ENCODE assay signal across 8 cellular contexts in genomic region chr17:38967290-38967738, GRCh38. TPM values are rescaled to one million over a fixed set of nuclear protein-coding genes. Genes with fewer than 3 reads are reported as not detected.
DNase-seq lines count a peak whose midpoint lies in the region; ATAC-seq and TF ChIP-seq lines count a peak whose summit lies in the region.

Gene FBXO47, minus strand, starts transcription at chr17:38967403. Its CDS starts 4,378 bp downstream, at chr17:38963025.

- H3K27me3 ChIP-seq in HUES64 (ENCODE audit: insufficient read depth, low read length) (no peaks in the 10 kb centered on the region), duodenal mucosa (ENCODE audit: control insufficient read depth in 1 of 2, insufficient read depth in 2 of 2, low read length in 2 of 2) (no peaks in the 10 kb centered on the region), left lung (no peaks in the 10 kb centered on the region)

- no peak for TF ChIP-seq CTCF in left lung (IDR thresholded peaks at IDR 0.05)

- H3K27ac ChIP-seq in HUES64 (ENCODE audit: low read depth, low read length): 0 out of 2 replicates have a peak within 1 kb of the TSS, but pooled peaks have one; percentile 6
- peak within 1 kb of the TSS; percentile 59 for H3K27ac ChIP-seq in duodenal mucosa (ENCODE audit: low read depth, low read length)
- peak within 1 kb of the TSS; percentile 67 to 73 for H3K27ac ChIP-seq in left lung

- H3K36me3 ChIP-seq in HUES64 (ENCODE audit: insufficient read depth, low read length) (no peaks in the 10 kb centered on the region), duodenal mucosa (ENCODE audit: control insufficient read depth in 1 of 2, insufficient read depth in 2 of 2, low read length in 2 of 2) (no peaks in the 10 kb centered on the region), left lung (no peaks in the 10 kb centered on the region)

- H3K4me1 ChIP-seq in HUES64 (ENCODE audit: insufficient read depth, low read length) (peaks cover 7% of the 10 kb centered on the region), duodenal mucosa (ENCODE audit: control insufficient read depth in 1 of 2, insufficient read depth in 2 of 2, low read length in 2 of 2) (peaks cover 3 to 4% of the 10 kb centered on the region in 2 donors), left lung (peaks cover 0 to 3% of the 10 kb centered on the region in 2 donors)

- H3K4me3 ChIP-seq in HUES64 (ENCODE audit: low read length) (peak within 1 kb of the TSS; percentile 31), duodenal mucosa (ENCODE audit: low read depth in 1 of 2, low read length in 2 of 2) (peak within 1 kb of the TSS; percentile 56 to 60), left lung (peak within 1 kb of the TSS in 1 of 2 donors; percentile 33)

- H3K9me3 ChIP-seq in HUES64 (ENCODE audit: insufficient read depth, low read depth, low read length): no peaks in the 10 kb centered on the region
- H3K9me3 ChIP-seq in duodenal mucosa (ENCODE audit: control insufficient read depth in 1 of 2, low read length in 2 of 2): no peaks in the 10 kb centered on the region
- H3K9me3 ChIP-seq in left lung: no peaks in the 10 kb centered on the region

- peak; percentile 99 for ATAC-seq in left lung
- no peak for ATAC-seq in GM21576 (IDR thresholded peaks at IDR 0.05; ENCODE audit: unreplicated experiment)

- peak; percentile 62 for DNase-seq in AG08396 (ENCODE audit: low spot score)
- peak; percentile 60 to 64 for DNase-seq in activated CD8-positive, alpha-beta memory T cell treated with anti-CD3 and anti-CD28 coated beads for 1 hour (ENCODE audit: extremely low read depth in 1 of 2, low read depth in 1 of 2)
- DNase-seq in left lung: peak; percentile 94 to 95
- peak; percentile 67 to 69 for DNase-seq in stimulated activated CD4-positive, alpha-beta T cell treated with anti-CD3 and anti-CD28 coated beads, Interleukin-1b, Interleukin-23, amount 100 ng/mL, for 4 hours (ENCODE audit: low read depth in 2 of 2)
- no peak for DNase-seq in OCI-M2 (lab: John Stamatoyannopoulos, UW; ENCODE audit: unreplicated experiment)

- WGBS in HUES64: 64% methylated on average over 21 of the region's 21 CpGs

- H3K9ac ChIP-seq in HUES64 (ENCODE audit: low read depth, low read length): peak within 1 kb of the TSS; percentile 34
- H3K9ac ChIP-seq in duodenal mucosa (ENCODE audit: low read depth in 1 of 2, low read length in 2 of 2): peak within 1 kb of the TSS; percentile 64 to 79

- intact Hi-C loops in left lung (cut with DNase I): no loop called here

RNA-seq across cellular contexts. Expression of gene FBXO47, which starts in this region (rescaled TPM):
- not detected for polyA plus RNA-seq in HUES64 (2013, experiment 1 of 2)
- not detected for polyA plus RNA-seq in HUES64 (2013, experiment 2 of 2)
- not detected for total RNA-seq in left lung

Comparison
In these comparisons a context has a peak if more than half of its experiments do, and no peak if none do; other contexts are left out.
1. Peak in DNase-seq, ATAC-seq and H3K27ac ChIP-seq in left lung; RNA of the gene not detected or under 1 TPM.
2. H3K27ac ChIP-seq: peak in every context shown above with its lines; median percentile 70 in left lung; 59 in duodenal mucosa; 6 in HUES64.